8 cellular contexts compared by ENCODE assay signal in genomic region chr15:70569139-70569717, GRCh38.
A peak's percentile ranks its signal among the peaks of the same experiment; 100 is the strongest.
DNase-seq lines count a peak whose midpoint lies in the region; ATAC-seq lines count a peak whose summit lies in the region.

No MANE protein-coding gene starts in this region.

- no peak for ATAC-seq in activated CD8-positive, alpha-beta memory T cell treated with anti-CD3 and anti-CD28 coated beads, Interleukin-2, amount 10 ng/mL, durations not matched to agents 7 days and 5 days
- ATAC-seq in HG03520 (IDR thresholded peaks at IDR 0.05; ENCODE audit: unreplicated experiment) (no peak), HG02763 (IDR thresholded peaks at IDR 0.05; ENCODE audit: unreplicated experiment) (no peak)

- H3K27me3 Mint-ChIP-seq in activated CD8-positive, alpha-beta memory T cell treated with anti-CD3 and anti-CD28 coated beads, Interleukin-2, amount 10 ng/mL, durations not matched to agents 7 days and 5 days: peaks cover 27% of the 10 kb centered on the region

- no peak overlapping the region for H3K4me3 Mint-ChIP-seq in activated CD8-positive, alpha-beta memory T cell treated with anti-CD3 and anti-CD28 coated beads, Interleukin-2, amount 10 ng/mL, durations not matched to agents 7 days and 5 days

- H3K27ac Mint-ChIP-seq in activated CD8-positive, alpha-beta memory T cell treated with anti-CD3 and anti-CD28 coated beads, Interleukin-2, amount 10 ng/mL, durations not matched to agents 7 days and 5 days: no peak overlapping the region

- DNase-seq in activated CD8-positive, alpha-beta memory T cell treated with anti-CD3 and anti-CD28 coated beads, Interleukin-2, amount 50 U/mL, for 48 hours: peak; percentile 35
- no peak for DNase-seq in activated CD8-positive, alpha-beta memory T cell treated with anti-CD3 and anti-CD28 coated beads, Interleukin-2, amount 10 ng/mL, durations not matched to agents 7 days and 5 days
- DNase-seq in SW 1271 (lab: John Stamatoyannopoulos, UW) (peak; percentile 18 to 69), glomerular visceral epithelial cell (ENCODE audit: extremely low spot score) (peak; percentile 60), NCI-H526 treated with DMSO at 0.1 percent for 48 hours (lab: John Stamatoyannopoulos, UW) (no peak)
- peak; percentile 21 for DNase-seq in stimulated activated CD8-positive, alpha-beta memory T cell treated with anti-CD3 and anti-CD28 coated beads, Interleukin-4, amount 100 ng/mL, for 48 hours

- peaks cover 6% of the 10 kb centered on the region for H3K4me1 Mint-ChIP-seq in activated CD8-positive, alpha-beta memory T cell treated with anti-CD3 and anti-CD28 coated beads, Interleukin-2, amount 10 ng/mL, durations not matched to agents 7 days and 5 days

- H3K36me3 Mint-ChIP-seq in activated CD8-positive, alpha-beta memory T cell treated with anti-CD3 and anti-CD28 coated beads, Interleukin-2, amount 10 ng/mL, durations not matched to agents 7 days and 5 days: peaks cover under 1% of the 10 kb centered on the region

- CTCF ChIA-PET in activated CD8-positive, alpha-beta memory T cell treated with anti-CD3 and anti-CD28 coated beads, Interleukin-2, amount 10 ng/mL, durations not matched to agents 7 days and 5 days (lab: Charles Lee): interaction anchor here (0.9 to 2.5 kb wide), 5 partner anchors 10 to 153 kb away, joined by 3 to 12 read pairs (median 4); no protein-coding TSS in a partner anchor

- H3K9me3 Mint-ChIP-seq in activated CD8-positive, alpha-beta memory T cell treated with anti-CD3 and anti-CD28 coated beads, Interleukin-2, amount 10 ng/mL, durations not matched to agents 7 days and 5 days (ENCODE audit: low read depth): peaks cover 3% of the 10 kb centered on the region

Comparison
In these comparisons a context has a peak if more than half of its experiments do, and no peak if none do; other contexts are left out.
1. DNase-seq: peak in activated CD8-positive, alpha-beta memory T cell treated with anti-CD3 and anti-CD28 coated beads, Interleukin-2, amount 50 U/mL, for 48 hours (single experiment), SW 1271 (2 of 2), glomerular visceral epithelial cell (single experiment) and stimulated activated CD8-positive, alpha-beta memory T cell treated with anti-CD3 and anti-CD28 coated beads, Interleukin-4, amount 100 ng/mL, for 48 hours (single experiment); none in activated CD8-positive, alpha-beta memory T cell treated with anti-CD3 and anti-CD28 coated beads, Interleukin-2, amount 10 ng/mL, durations not matched to agents 7 days and 5 days (single experiment) and NCI-H526 treated with DMSO at 0.1 percent for 48 hours (single experiment).